Comparison of ENCODE assay signal across 8 cellular contexts in genomic region chr9:19232830-19233194, GRCh38. TPM values are rescaled to one million over a fixed set of nuclear protein-coding genes. Genes with fewer than 3 reads are reported as not detected.
A peak's percentile ranks its signal among the peaks of the same experiment; 100 is the strongest.
DNase-seq lines count a peak whose midpoint lies in the region; ATAC-seq, FAIRE-seq and TF ChIP-seq lines count a peak whose summit lies in the region.

No MANE protein-coding gene starts in this region.

- ATAC-seq in pancreas (peak in 2 of 4 donors; percentile 3 to 5), HG03159 (IDR thresholded peaks at IDR 0.05; ENCODE audit: unreplicated experiment) (no peak)

- H3K4me3 ChIP-seq in GM12865 (ENCODE audit: low read depth, low read length), result peak overlapping the region; percentile 89
- H3K4me3 ChIP-seq in HUES6 (ENCODE audit: low read depth, low read length), result peak overlapping the region; percentile 87
- H3K4me3 ChIP-seq in cardiac fibroblast (replicated peaks in 1 of 2; ENCODE audit: low read depth in 2 of 2, low read length in 2 of 2), result peak overlapping the region; percentile 14 to 93
- H3K4me3 ChIP-seq in pancreas, result peak overlapping the region in 1 of 4 donors; percentile 95
- no peak overlapping the region for H3K4me3 ChIP-seq in WERI-Rb-1 (ENCODE audit: low read depth, low read length)

- H3K27me3 ChIP-seq in HUES6 (ENCODE audit: control insufficient read depth, insufficient read depth, low read length), result no peaks in the 10 kb centered on the region
- H3K27me3 ChIP-seq in pancreas, result no peaks in the 10 kb centered on the region
- H3K27me3 ChIP-seq in WERI-Rb-1 (ENCODE audit: insufficient read depth, low read depth, severe bottlenecking), result no peaks in the 10 kb centered on the region

- no peak overlapping the region for H3K27ac ChIP-seq in HUES6 (ENCODE audit: low read depth, low read length)
- H3K27ac ChIP-seq in pancreas, result peak overlapping the region in 2 of 4 donors; percentile 98 to 99
- H3K27ac ChIP-seq in WERI-Rb-1, result no peak overlapping the region

- DNase-seq in GM12865 (ENCODE audit: low read depth), result peak; percentile 71
- peak; percentile 60 to 62 for DNase-seq in cardiac fibroblast (ENCODE audit: low read depth in 2 of 2)
- DNase-seq in pancreas, result peak in 1 of 6 donors; percentile 7
- no peak for DNase-seq in D341Med (ENCODE audit: low spot score)
- no peak for DNase-seq in WERI-Rb-1
- DNase-seq in type B pancreatic cell (ENCODE audit: extremely low spot score, unreplicated experiment), result no peak

- no peak overlapping the region for H3K4me3 Mint-ChIP-seq in type B pancreatic cell

- H3K4me1 Mint-ChIP-seq in type B pancreatic cell (ENCODE audit: unreplicated experiment), result peaks cover 11% of the 10 kb centered on the region

- H3K9me3 ChIP-seq in HUES6 (ENCODE audit: control insufficient read depth, insufficient read depth, low read depth, low read length), result no peaks in the 10 kb centered on the region
- no peaks in the 10 kb centered on the region for H3K9me3 ChIP-seq in pancreas
- no peaks in the 10 kb centered on the region for H3K9me3 ChIP-seq in WERI-Rb-1 (ENCODE audit: severe bottlenecking)

- TF ChIP-seq CTCF in GM12865 (IDR thresholded peaks at IDR 0.05; ENCODE audit: insufficient read depth, low read depth, low read length, missing control alignments), result no peak
- peak; percentile 13 for TF ChIP-seq CTCF in cardiac fibroblast (IDR thresholded peaks at IDR 0.05; ENCODE audit: low read depth, low read length)
- TF ChIP-seq CTCF in pancreas (IDR thresholded peaks at IDR 0.05), result no peak
- TF ChIP-seq CTCF in WERI-Rb-1 (IDR thresholded peaks at IDR 0.05; ENCODE audit: low read depth, low read length), result no peak
- no peak for TF ChIP-seq CTCF in type B pancreatic cell (conservative IDR thresholded peaks at IDR 0.05)

- no peaks in the 10 kb centered on the region for H3K36me3 ChIP-seq in HUES6 (ENCODE audit: control insufficient read depth, insufficient read depth, low read length)
- no peaks in the 10 kb centered on the region for H3K36me3 ChIP-seq in pancreas
- peaks cover 4% of the 10 kb centered on the region for H3K36me3 ChIP-seq in WERI-Rb-1

- intact Hi-C loops in pancreas (cut with DNase I), result no loop called here

- no peaks in the 10 kb centered on the region for H3K27me3 Mint-ChIP-seq in type B pancreatic cell

- WGBS in pancreas, 2 donors, result 2 to 6% methylated on average over 1 of the region's 1 CpG

- H3K4me1 ChIP-seq in HUES6 (ENCODE audit: control insufficient read depth, insufficient read depth, low read length) (peaks cover 20% of the 10 kb centered on the region), pancreas (peaks cover 4 to 20% (median 16%) of the 10 kb centered on the region in 3 donors)

- no peaks in the 10 kb centered on the region for H3K9me3 Mint-ChIP-seq in type B pancreatic cell

- peak; percentile 49 for FAIRE-seq in pancreas (lab: Jason Lieb, UNC)

- H3K36me3 Mint-ChIP-seq in type B pancreatic cell, result peaks cover 7% of the 10 kb centered on the region

- no peak overlapping the region for H3K9ac ChIP-seq in HUES6 (ENCODE audit: low read length)

- no peak overlapping the region for H3K27ac Mint-ChIP-seq in type B pancreatic cell

RNA-seq across cellular contexts. Expression of gene DENND4C, which starts 2.3 kb away (rescaled TPM):
- total RNA-seq in pancreas, result 10 to 100 TPM; 12.1 to 36.2 (median 19.8) TPM
- 1 to 10 TPM; 4.6 to 9.0 TPM for polyA plus RNA-seq in pancreas
- total RNA-seq in type B pancreatic cell (ENCODE audit: low replicate concordance), result 36.6 and 54.1 TPM in 2 replicates

Comparison
In these comparisons a context has a peak if more than half of its experiments do, and no peak if none do; other contexts are left out.
1. DNase-seq: peak in GM12865 (single experiment) and cardiac fibroblast (2 of 2); none in D341Med (single experiment), WERI-Rb-1 (single experiment) and type B pancreatic cell (single experiment).